1 cellular context compared by ENCODE assay signal in genomic region chr7:150961510-150962284, GRCh38.
TF ChIP-seq lines count a peak whose summit lies in the region.

No MANE protein-coding gene starts in this region.

TF ChIP-seq in IMR-90, 13 proteins besides CTCF, POLR2A, EP300 and RAD21 (continued from another document):
- TF ChIP-seq ELK1 (IDR thresholded peaks at IDR 0.05; ENCODE audit: borderline replicate concordance, low read depth, low read length) (no peak), BHLHE40 (IDR thresholded peaks at IDR 0.05; ENCODE audit: low read depth, low read length) (no peak)
